16 cellular contexts compared by ENCODE assay signal in the genomic region with DNA sequence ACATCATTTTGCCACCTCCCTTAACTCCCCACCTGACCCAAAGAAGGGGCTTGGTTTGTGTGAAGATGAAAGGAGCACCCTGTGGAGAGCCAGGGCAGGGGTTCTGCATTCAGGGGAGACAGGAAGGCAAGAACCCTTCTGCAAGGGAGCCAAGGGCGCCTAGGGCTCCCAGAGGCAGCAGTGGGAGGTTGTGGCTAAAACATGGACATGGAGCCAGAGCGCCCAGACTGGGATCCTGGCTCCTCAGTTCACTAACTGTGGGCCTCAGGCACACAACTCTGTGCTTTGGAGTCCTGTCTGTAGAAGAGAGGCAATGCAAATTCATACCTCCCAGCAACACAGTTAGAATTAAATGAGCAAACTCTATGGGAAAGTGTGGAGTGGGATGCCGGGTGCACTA.
DNase-seq lines count a peak whose midpoint lies in the region; ATAC-seq and TF ChIP-seq lines count a peak whose summit lies in the region.
"Had no signal": no experiment of that assay in that cellular context is flagged by ENCODE, and none has a peak within 500 bp of the region (broad histone marks: within the 10 kb centered on the region; RNA-seq: fewer than 3 reads in every experiment).

No MANE protein-coding gene starts in this region.

- no peaks in the 10 kb centered on the region for H3K36me3 Mint-ChIP-seq in WTC11
- peaks cover 13% of the 10 kb centered on the region for H3K36me3 Mint-ChIP-seq in endothelial cell (ENCODE audit: low read depth, unreplicated experiment)

- DNase-seq in A673 (ENCODE audit: low spot score): no peak
- DNase-seq in ELF-1 (ENCODE audit: low read depth, low spot score): peak; percentile 22
- peak; percentile 27 for DNase-seq in WTC11 (ENCODE audit: low spot score)
- no peak for DNase-seq in endothelial cell (ENCODE audit: low spot score)
- no peak for DNase-seq in lower lobe of right lung
- no peak for DNase-seq in NCI-H2081 (lab: John Stamatoyannopoulos, UW)
- DNase-seq in kidney tubule cell (ENCODE audit: low spot score): no peak
- DNase-seq in NK-92 (lab: John Stamatoyannopoulos, UW; ENCODE audit: unreplicated experiment): no peak
- DNase-seq: AML-193; Caco-2; CD4-positive, alpha-beta T cell; DMS79 treated with DMSO at 0.1 percent for 48 hours; HCEC 1CT; KG1 had no signal

- H3K27ac ChIP-seq in A673 (ENCODE audit: low read depth, low read length, poor library complexity, severe bottlenecking) (peak overlapping the region; percentile 47), lower lobe of right lung (no peak overlapping the region)
- H3K27ac ChIP-seq: C4-2B had no signal

- ATAC-seq in WTC11: peak; percentile 67
- ATAC-seq in lower lobe of right lung: no peak
- ATAC-seq: GM12878 had no signal

- H3K4me3 ChIP-seq in A673 (ENCODE audit: low read depth, low read length, poor library complexity, severe bottlenecking) (no peak overlapping the region), lower lobe of right lung (no peak overlapping the region)
- H3K4me3 ChIP-seq: GM12878 had no signal

- H3K4me1 Mint-ChIP-seq in WTC11: peaks cover 14% of the 10 kb centered on the region
- H3K4me1 Mint-ChIP-seq in endothelial cell (ENCODE audit: unreplicated experiment): no peaks in the 10 kb centered on the region

- intact Hi-C loops in A673 (cut with micrococcal nuclease; ENCODE audit: unreplicated experiment) (no loop called here), lower lobe of right lung (cut with DNase I) (no loop called here)

- no peaks in the 10 kb centered on the region; the same call in 1 of the 2 replicates for H3K27me3 Mint-ChIP-seq in WTC11 (ENCODE audit: low read depth)
- H3K27me3 Mint-ChIP-seq in endothelial cell (ENCODE audit: unreplicated experiment): peaks cover 7% of the 10 kb centered on the region

- H3K27ac Mint-ChIP-seq in WTC11 (no peak overlapping the region), endothelial cell (ENCODE audit: unreplicated experiment) (no peak overlapping the region)
- H3K27ac Mint-ChIP-seq: CD4-positive, alpha-beta T cell had no signal

- CTCF ChIA-PET in A673 (lab: Charles Lee) (no interaction called here), WTC11 (lab: Charles Lee) (no interaction called here)

- TF ChIP-seq CTCF in A673 (conservative IDR thresholded peaks at IDR 0.05; ENCODE audit: low read depth, low read length) (no peak), WTC11 (IDR thresholded peaks at IDR 0.05) (no peak), endothelial cell (IDR thresholded peaks at IDR 0.05; ENCODE audit: unreplicated experiment) (no peak), lower lobe of right lung (IDR thresholded peaks at IDR 0.05) (no peak)

- POLR2A ChIA-PET in A673 (lab: Charles Lee; ENCODE audit: low non-redundant PET): no interaction called here
- POLR2A ChIA-PET in WTC11 (lab: Charles Lee): no interaction called here

- no peak overlapping the region for H3K4me3 Mint-ChIP-seq in WTC11
- H3K4me3 Mint-ChIP-seq in endothelial cell (ENCODE audit: unreplicated experiment): peak overlapping the region; percentile 25
- H3K4me3 Mint-ChIP-seq: CD4-positive, alpha-beta T cell had no signal

- no peaks in the 10 kb centered on the region for H3K27me3 ChIP-seq in A673 (replicated peaks; ENCODE audit: insufficient read depth, low read depth, low read length, poor library complexity)
- H3K27me3 ChIP-seq in lower lobe of right lung (ENCODE audit: low read depth): peaks cover 5% of the 10 kb centered on the region

- BruUV-seq in A673 (replicated peaks; lab: Mats Ljungman, UMichigan): no TSS peak

- H3K36me3 ChIP-seq in A673 (ENCODE audit: insufficient read depth, low read length, poor library complexity, severe bottlenecking): peaks cover 17% of the 10 kb centered on the region
- H3K36me3 ChIP-seq in lower lobe of right lung: no peaks in the 10 kb centered on the region

- peaks cover 6% of the 10 kb centered on the region for H3K9me3 Mint-ChIP-seq in WTC11
- no peaks in the 10 kb centered on the region for H3K9me3 Mint-ChIP-seq in endothelial cell (ENCODE audit: unreplicated experiment)

- H3K9me3 ChIP-seq in A673 (ENCODE audit: low read depth, low read length, poor library complexity, severe bottlenecking) (no peaks in the 10 kb centered on the region), lower lobe of right lung (no peaks in the 10 kb centered on the region)
- H3K9me3 ChIP-seq: Caco-2 had no signal

- H3K4me1 ChIP-seq in A673 (ENCODE audit: insufficient read depth, low read length, poor library complexity, severe bottlenecking): peaks cover 31% of the 10 kb centered on the region
- no peaks in the 10 kb centered on the region for H3K4me1 ChIP-seq in lower lobe of right lung

TF ChIP-seq in WTC11, 78 proteins besides CTCF, POLR2A, EP300 and RAD21 (continues in another document):
- TF ChIP-seq, protein P1, sequence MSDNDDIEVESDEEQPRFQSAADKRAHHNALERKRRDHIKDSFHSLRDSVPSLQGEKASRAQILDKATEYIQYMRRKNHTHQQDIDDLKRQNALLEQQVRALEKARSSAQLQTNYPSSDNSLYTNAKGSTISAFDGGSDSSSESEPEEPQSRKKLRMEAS (CRISPR knock-in tag; IDR thresholded peaks at IDR 0.05): no peak
- TF ChIP-seq HMGA2 (CRISPR knock-in tag; IDR thresholded peaks at IDR 0.05) (no peak), IRF2 (CRISPR knock-in tag; IDR thresholded peaks at IDR 0.05; ENCODE audit: borderline replicate concordance, low read depth) (no peak), ETV6 (CRISPR knock-in tag; IDR thresholded peaks at IDR 0.05) (no peak), ZNF423 (CRISPR knock-in tag; IDR thresholded peaks at IDR 0.05) (peak; percentile 64; the same call in 1 of the 2 replicates), CBFB (CRISPR knock-in tag; IDR thresholded peaks at IDR 0.05; ENCODE audit: low read depth) (no peak)
- TF ChIP-seq, protein P2, sequence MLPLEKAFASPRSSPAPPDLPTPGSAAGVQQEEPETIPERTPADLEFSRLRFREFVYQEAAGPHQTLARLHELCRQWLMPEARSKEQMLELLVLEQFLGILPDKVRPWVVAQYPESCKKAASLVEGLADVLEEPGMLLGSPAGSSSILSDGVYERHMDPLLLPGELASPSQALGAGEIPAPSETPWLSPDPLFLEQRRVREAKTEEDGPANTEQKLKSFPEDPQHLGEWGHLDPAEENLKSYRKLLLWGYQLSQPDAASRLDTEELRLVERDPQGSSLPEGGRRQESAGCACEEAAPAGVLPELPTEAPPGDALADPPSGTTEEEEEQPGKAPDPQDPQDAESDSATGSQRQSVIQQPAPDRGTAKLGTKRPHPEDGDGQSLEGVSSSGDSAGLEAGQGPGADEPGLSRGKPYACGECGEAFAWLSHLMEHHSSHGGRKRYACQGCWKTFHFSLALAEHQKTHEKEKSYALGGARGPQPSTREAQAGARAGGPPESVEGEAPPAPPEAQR (CRISPR knock-in tag; IDR thresholded peaks at IDR 0.05): no peak
- TF ChIP-seq, protein P3, sequence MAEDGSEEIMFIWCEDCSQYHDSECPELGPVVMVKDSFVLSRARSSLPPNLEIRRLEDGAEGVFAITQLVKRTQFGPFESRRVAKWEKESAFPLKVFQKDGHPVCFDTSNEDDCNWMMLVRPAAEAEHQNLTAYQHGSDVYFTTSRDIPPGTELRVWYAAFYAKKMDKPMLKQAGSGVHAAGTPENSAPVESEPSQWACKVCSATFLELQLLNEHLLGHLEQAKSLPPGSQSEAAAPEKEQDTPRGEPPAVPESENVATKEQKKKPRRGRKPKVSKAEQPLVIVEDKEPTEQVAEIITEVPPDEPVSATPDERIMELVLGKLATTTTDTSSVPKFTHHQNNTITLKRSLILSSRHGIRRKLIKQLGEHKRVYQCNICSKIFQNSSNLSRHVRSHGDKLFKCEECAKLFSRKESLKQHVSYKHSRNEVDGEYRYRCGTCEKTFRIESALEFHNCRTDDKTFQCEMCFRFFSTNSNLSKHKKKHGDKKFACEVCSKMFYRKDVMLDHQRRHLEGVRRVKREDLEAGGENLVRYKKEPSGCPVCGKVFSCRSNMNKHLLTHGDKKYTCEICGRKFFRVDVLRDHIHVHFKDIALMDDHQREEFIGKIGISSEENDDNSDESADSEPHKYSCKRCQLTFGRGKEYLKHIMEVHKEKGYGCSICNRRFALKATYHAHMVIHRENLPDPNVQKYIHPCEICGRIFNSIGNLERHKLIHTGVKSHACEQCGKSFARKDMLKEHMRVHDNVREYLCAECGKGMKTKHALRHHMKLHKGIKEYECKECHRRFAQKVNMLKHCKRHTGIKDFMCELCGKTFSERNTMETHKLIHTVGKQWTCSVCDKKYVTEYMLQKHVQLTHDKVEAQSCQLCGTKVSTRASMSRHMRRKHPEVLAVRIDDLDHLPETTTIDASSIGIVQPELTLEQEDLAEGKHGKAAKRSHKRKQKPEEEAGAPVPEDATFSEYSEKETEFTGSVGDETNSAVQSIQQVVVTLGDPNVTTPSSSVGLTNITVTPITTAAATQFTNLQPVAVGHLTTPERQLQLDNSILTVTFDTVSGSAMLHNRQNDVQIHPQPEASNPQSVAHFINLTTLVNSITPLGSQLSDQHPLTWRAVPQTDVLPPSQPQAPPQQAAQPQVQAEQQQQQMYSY (CRISPR knock-in tag; IDR thresholded peaks at IDR 0.05): peak; percentile 97
- TF ChIP-seq, protein P4, sequence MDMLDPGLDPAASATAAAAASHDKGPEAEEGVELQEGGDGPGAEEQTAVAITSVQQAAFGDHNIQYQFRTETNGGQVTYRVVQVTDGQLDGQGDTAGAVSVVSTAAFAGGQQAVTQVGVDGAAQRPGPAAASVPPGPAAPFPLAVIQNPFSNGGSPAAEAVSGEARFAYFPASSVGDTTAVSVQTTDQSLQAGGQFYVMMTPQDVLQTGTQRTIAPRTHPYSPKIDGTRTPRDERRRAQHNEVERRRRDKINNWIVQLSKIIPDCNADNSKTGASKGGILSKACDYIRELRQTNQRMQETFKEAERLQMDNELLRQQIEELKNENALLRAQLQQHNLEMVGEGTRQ (CRISPR knock-in tag; IDR thresholded peaks at IDR 0.05): no peak

Comparison
In these comparisons a context has a peak if more than half of its experiments do, and no peak if none do; other contexts are left out.
1. DNase-seq: peak in ELF-1 (single experiment) and WTC11 (single experiment); none in A673 (single experiment), endothelial cell (single experiment), lower lobe of right lung (single experiment), NCI-H2081 (0 of 2), kidney tubule cell (single experiment) and NK-92 (single experiment).